ENCODE assay signal across 8 cellular contexts in the genomic region with DNA sequence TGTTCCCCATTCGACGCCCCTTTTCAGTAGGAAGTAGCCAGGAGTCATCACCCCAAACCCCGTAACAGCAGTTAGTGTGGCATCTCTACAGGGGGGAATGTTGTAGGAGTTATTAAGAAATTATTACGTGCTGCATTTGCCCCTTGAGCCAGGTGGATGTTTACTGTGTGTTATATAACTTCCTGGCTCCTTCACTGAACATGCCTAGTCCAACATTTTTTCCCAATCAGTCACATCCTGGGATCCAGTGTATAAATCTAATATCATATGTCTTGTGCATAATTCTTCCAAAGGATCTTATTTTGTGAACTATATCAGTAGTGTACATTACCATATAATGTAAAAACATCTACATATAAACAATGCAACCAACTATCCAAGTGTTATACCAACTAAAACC. TPM values are rescaled to one million over a fixed set of nuclear protein-coding genes. Genes with fewer than 3 reads are reported as not detected.
DNase-seq lines count a peak whose midpoint lies in the region; ATAC-seq, FAIRE-seq and TF ChIP-seq lines count a peak whose summit lies in the region.
"Not testable (repeated sequence)": the region's sequence is repeated elsewhere in the genome, so short reads cannot be mapped to it uniquely, and the experiment has no call there.

No MANE protein-coding gene starts in this region.

- DNase-seq in EH (ENCODE audit: low read depth) (peak; percentile 54), GM23338 (ENCODE audit: low spot score) (peak; percentile 40), HFFc6 (peak; percentile 9), M059J (ENCODE audit: low read depth) (peak; percentile 25)
- DNase-seq in WTC11 (ENCODE audit: low spot score); H1 (ENCODE audit: low read depth in 1 of 2, low spot score in 2 of 2); neural crest cell (ENCODE audit: low read depth, low spot score): not testable (repeated sequence)

- H3K36me3 Mint-ChIP-seq in GM23338 (ENCODE audit: low read depth) (peaks cover 58% of the 10 kb centered on the region), HFFc6 (ENCODE audit: low read depth) (peaks cover 40% of the 10 kb centered on the region), WTC11 (peaks cover 48% of the 10 kb centered on the region), neural crest cell (ENCODE audit: low read depth) (peaks cover 16% of the 10 kb centered on the region)

- peak overlapping the region; percentile 54; the same call in 1 of the 2 replicates for H2BK5ac ChIP-seq in H1 (ENCODE audit: low read depth, low read length)

- not testable (repeated sequence) for H2BK20ac ChIP-seq in H1 (ENCODE audit: low read length)

- H3F3A ChIP-seq in GM23338 (replicated peaks; ENCODE audit: low read depth): peaks cover 17% of the 10 kb centered on the region

- H3K9me3 Mint-ChIP-seq in GM23338, HFFc6, WTC11, neural crest cell: not testable (repeated sequence)

- not testable (repeated sequence) for FAIRE-seq in H1 (lab: Jason Lieb, UNC)

- not testable (repeated sequence) for H3K56ac ChIP-seq in H1 (replicated peaks; ENCODE audit: insufficient read length, low read depth, low read length)

- H3K23me2 ChIP-seq in H1 (ENCODE audit: low read depth, low read length): not testable (repeated sequence)

- TF ChIP-seq EP300 in H1 (IDR thresholded peaks at IDR 0.05; ENCODE audit: borderline replicate concordance in 1 of 2, low read depth in 2 of 2, low read length in 2 of 2): not testable (repeated sequence)

- not testable (repeated sequence) for H3K18ac ChIP-seq in H1 (ENCODE audit: extremely low read depth, low read length)

- peak overlapping the region; percentile 1 for H4K5ac ChIP-seq in H1 (ENCODE audit: insufficient read length, low read depth, low read length)

- H3K9ac ChIP-seq in H1 (replicated peaks in 1 of 4; ENCODE audit: extremely low read depth in 1 of 4, low read depth in 3 of 4, low read length in 3 of 4): not testable (repeated sequence)
- peak overlapping the region; percentile 72 for H3K9ac ChIP-seq in iPS-18a (ENCODE audit: low read length)

- peak overlapping the region; percentile 23 for H4K91ac ChIP-seq in H1 (replicated peaks; ENCODE audit: insufficient read length, low read length)

- H3K79me1 ChIP-seq in H1 (ENCODE audit: low read depth, low read length): not testable (repeated sequence)

- ATAC-seq in GM23338, WTC11: not testable (repeated sequence)

- peak overlapping the region; percentile 91 for H3K27ac Mint-ChIP-seq in GM23338
- peak overlapping the region; percentile 39 for H3K27ac Mint-ChIP-seq in HFFc6
- peak overlapping the region; percentile 69 for H3K27ac Mint-ChIP-seq in WTC11
- H3K27ac Mint-ChIP-seq in neural crest cell (ENCODE audit: unreplicated experiment): peak overlapping the region; percentile 52

- not testable (repeated sequence) for H4K8ac ChIP-seq in H1 (ENCODE audit: extremely low read depth, insufficient read depth, low read length)

- not testable (repeated sequence) for H3K27me3 Mint-ChIP-seq in GM23338 (ENCODE audit: insufficient read depth, low read depth, poor library complexity); HFFc6 (ENCODE audit: insufficient read depth); WTC11 (ENCODE audit: low read depth); neural crest cell (ENCODE audit: low read depth)

- H3K27me3 ChIP-seq in GM23338 (ENCODE audit: insufficient read depth); H1 (replicated peaks in 1 of 4; ENCODE audit: control insufficient read depth in 3 of 4, extremely low read depth in 1 of 4, insufficient read depth in 3 of 4, low read length in 3 of 4); iPS-18a (ENCODE audit: control insufficient read depth, insufficient read depth, low read length): not testable (repeated sequence)

- H3K36me3 ChIP-seq in GM23338 (ENCODE audit: insufficient read depth) (peaks cover 26% of the 10 kb centered on the region), H1 (ENCODE audit: control insufficient read depth in 2 of 4, insufficient read depth in 4 of 4, low read length in 3 of 4) (peaks cover 20 to 58% (median 36%) of the 10 kb centered on the region in 4 experiments), iPS-18a (ENCODE audit: control insufficient read depth, low read depth, low read length) (peaks cover 55% of the 10 kb centered on the region)

- H3K4me2 ChIP-seq in GM23338: peak overlapping the region; percentile 53
- not testable (repeated sequence) for H3K4me2 ChIP-seq in H1 (ENCODE audit: insufficient read depth in 1 of 2, low read depth in 2 of 2, low read length in 2 of 2)

- H2BK12ac ChIP-seq in H1 (ENCODE audit: low read depth, low read length): peak overlapping the region; percentile 4; the same call in 1 of the 2 replicates

- not testable (repeated sequence) for H3K9me3 ChIP-seq in H1 (ENCODE audit: insufficient read depth in 2 of 2, low read depth in 1 of 2, low read length in 1 of 2); iPS-18a (ENCODE audit: control insufficient read depth, low read depth, low read length)

- not testable (repeated sequence) for H4K20me1 ChIP-seq in GM23338 (replicated peaks; ENCODE audit: insufficient read depth); H1 (replicated peaks in 1 of 2; ENCODE audit: control insufficient read depth in 1 of 2, insufficient read depth in 2 of 2, low read length in 2 of 2)

- peak overlapping the region; percentile 64 for H3K27ac ChIP-seq in GM23338 (ENCODE audit: low read depth)
- H3K27ac ChIP-seq in H1 (ENCODE audit: low read depth, low read length): peak overlapping the region; percentile 64
- peak overlapping the region; percentile 88 for H3K27ac ChIP-seq in iPS-18a (ENCODE audit: low read length)

- H2AK5ac ChIP-seq in H1 (ENCODE audit: low read depth, low read length): not testable (repeated sequence)

- H2BK15ac ChIP-seq in H1 (ENCODE audit: low read length): not testable (repeated sequence)

- not testable (repeated sequence) for H2AFZ ChIP-seq in GM23338; H1 (ENCODE audit: low read length)

- WGBS in H1 (ENCODE audit: extremely low coverage in 1 of 2, insufficient coverage in 1 of 2, insufficient read length in 1 of 2, insufficient replicate concordance in 2 of 2, low coverage in 1 of 2, low lambda C conversion rate in 2 of 2, missing lambda C conversion rate in 1 of 2), 2 experiments: 93% methylated on average over 4 of the region's 4 CpGs; no CpG with 5 or more reads in 1 of the 2 experiments

- not testable (repeated sequence) for H3K23ac ChIP-seq in H1 (ENCODE audit: insufficient read length)

- TF ChIP-seq POLR2A in H1 (IDR thresholded peaks at IDR 0.05; ENCODE audit: control extremely low read depth in 1 of 2, low read depth in 2 of 2, low read length in 2 of 2): not testable (repeated sequence)

- not testable (repeated sequence) for H3K4ac ChIP-seq in H1 (replicated peaks; ENCODE audit: insufficient read length, low read depth, low read length)

- not testable (repeated sequence) for TF ChIP-seq RAD21 in H1 (IDR thresholded peaks at IDR 0.05 in 1 of 2, conservative IDR thresholded peaks at IDR 0.05 in 1 of 2; ENCODE audit: low read depth in 2 of 2, low read length in 2 of 2)

- H3K4me3 Mint-ChIP-seq in GM23338 (peak overlapping the region; percentile 2; the same call in 1 of the 3 replicates), WTC11 (peak overlapping the region; percentile 34)
- not testable (repeated sequence) for H3K4me3 Mint-ChIP-seq in HFFc6, neural crest cell

- H3K4me1 Mint-ChIP-seq in GM23338 (peaks cover 23% of the 10 kb centered on the region), HFFc6 (ENCODE audit: low read depth) (peaks cover 44% of the 10 kb centered on the region), WTC11 (peaks cover 21% of the 10 kb centered on the region)
- not testable (repeated sequence) for H3K4me1 Mint-ChIP-seq in neural crest cell

- POLR2A ChIA-PET in WTC11 (lab: Charles Lee) (interaction anchor here (0.9 to 1.4 kb wide), 5 partner anchors 12 to 208 kb away, joined by 3 to 5 read pairs (median 4); partner anchors contain the start of genes AVPI1 and UBTD1), H1 (lab: Charles Lee; ENCODE audit: partially characterized antibody) (interaction anchor here (0.8 to 1.0 kb wide), 5 partner anchors 13 to 71 kb away, joined by 3 to 11 read pairs (median 4); partner anchors contain the start of genes EXOSC1 and ZDHHC16)

- H3K79me2 ChIP-seq in GM23338 (replicated peaks; ENCODE audit: insufficient read depth) (peaks cover 45% of the 10 kb centered on the region), H1 (ENCODE audit: control insufficient read depth in 1 of 2, insufficient read depth in 2 of 2, low read length in 2 of 2) (peaks cover 0 to 26% of the 10 kb centered on the region in 2 experiments; a peak in 2 of 4 replicates)

- H3K9me2 ChIP-seq in GM23338 (ENCODE audit: insufficient read depth): not testable (repeated sequence)

- CTCF ChIA-PET in WTC11 (lab: Charles Lee): interaction anchor here (0.7 to 1.5 kb wide), 12 partner anchors 15 to 133 kb away, joined by 3 to 6 read pairs (median 4); partner anchors contain the start of genes ANKRD2, RRP12 and UBTD1
- CTCF ChIA-PET in H1 (lab: Charles Lee; ENCODE audit: partially characterized antibody): not testable (repeated sequence)

- not testable (repeated sequence) for TF ChIP-seq CTCF in GM23338 (conservative IDR thresholded peaks at IDR 0.05; ENCODE audit: low read depth in 2 of 2); HFFc6 (IDR thresholded peaks at IDR 0.05); WTC11 (IDR thresholded peaks at IDR 0.05); H1 (IDR thresholded peaks at IDR 0.05; ENCODE audit: control extremely low read depth in 1 of 3, insufficient read depth in 1 of 3, low read depth in 1 of 3, low read length in 3 of 3); neural crest cell (conservative IDR thresholded peaks at IDR 0.05)

- H2BK120ac ChIP-seq in H1 (replicated peaks; ENCODE audit: low read depth, low read length): not testable (repeated sequence)

- not testable (repeated sequence) for H3K4me3 ChIP-seq in GM23338
- peak overlapping the region in 1 of 4 experiments; percentile 18; a peak in 1 of 8 replicates for H3K4me3 ChIP-seq in H1 (ENCODE audit: extremely low read depth in 1 of 4, insufficient read depth in 2 of 4, low read depth in 3 of 4, low read length in 4 of 4)
- H3K4me3 ChIP-seq in iPS-18a (ENCODE audit: low read length): peak overlapping the region; percentile 21

- peaks cover 17% of the 10 kb centered on the region for H3K4me1 ChIP-seq in GM23338 (ENCODE audit: insufficient read depth)
- peaks cover 8 to 16% (median 11%) of the 10 kb centered on the region in 4 experiments; a peak in 6 of 7 replicates for H3K4me1 ChIP-seq in H1 (replicated peaks in 1 of 4; ENCODE audit: control insufficient read depth in 3 of 4, insufficient read depth in 4 of 4, low read length in 3 of 4)
- peaks cover 18% of the 10 kb centered on the region for H3K4me1 ChIP-seq in iPS-18a (ENCODE audit: control insufficient read depth, low read depth, low read length)

- not testable (repeated sequence) for H3K14ac ChIP-seq in H1 (ENCODE audit: insufficient read length)

RNA-seq across cellular contexts. Expression of gene MMS19, which starts 18.8 kb away (rescaled TPM):
- total RNA-seq in GM23338 (2014; rRNA removed; shearing (Covaris generic)): 221 and 252 TPM in 2 replicates
- polyA plus RNA-seq in GM23338 (2016; fragmentation: Nextera tagmentation; extraction: Ambion mirVana) (74.7 and 81.5 TPM in 2 replicates), H1 (2011; rRNA removed) (221 and 228 TPM in 2 replicates)
- total RNA-seq in HFFc6 (2021; fragmentation: NEBNext Ultra II Directional; extraction: Animal tissue kit (Norgen Biotek cat#: 25700)): 10 to 100 TPM; 53.8 to 61.2 (median 56.3) TPM
- 68.0 and 71.8 TPM in 2 replicates for total RNA-seq in M059J (2014; rRNA removed; shearing (Covaris generic))
- total RNA-seq in WTC11 (2021) (135 to 153 TPM (median 141 TPM) in 3 replicates), neural crest cell (86.4 and 88.7 TPM in 2 replicates)
- 128 and 130 TPM in 2 replicates for total RNA-seq in H1 (2021; fragmentation: NEBNext Ultra II Directional; extraction: Animal tissue kit (Norgen Biotek cat#: 25700))
- 183 TPM for polyA plus RNA-seq in H1 (2011; cell fraction: cytosol; rRNA removed)
- polyA plus RNA-seq in H1 (2011; cell fraction: nucleus; rRNA removed): 470 TPM
- polyA plus RNA-seq in H1 (2012, experiment 1 of 2): 107 to 133 TPM (median 128 TPM) in 4 replicates
- polyA plus RNA-seq in H1 (2012, experiment 2 of 2): 131 TPM
- 125 TPM for polyA plus RNA-seq in H1 (2013, experiment 1 of 2)
- polyA plus RNA-seq in H1 (2013, experiment 2 of 2): 122 TPM
- polyA minus RNA-seq in H1 (2011; rRNA and poly(A)+ RNA removed): 326 and 376 TPM in 2 replicates
- polyA minus RNA-seq in H1 (2011; cell fraction: cytosol; rRNA and poly(A)+ RNA removed): 92.1 TPM
- polyA minus RNA-seq in H1 (2011; cell fraction: nucleus; rRNA and poly(A)+ RNA removed): 160 TPM

RNA-seq across cellular contexts. Expression of gene UBTD1, which starts 19.3 kb away (rescaled TPM):
- total RNA-seq in GM23338 (2014; rRNA removed; shearing (Covaris generic)): 21.5 and 29.0 TPM in 2 replicates
- polyA plus RNA-seq in GM23338 (2016; fragmentation: Nextera tagmentation; extraction: Ambion mirVana) (17.3 and 20.4 TPM in 2 replicates), H1 (2011; rRNA removed) (36.2 and 48.8 TPM in 2 replicates)
- 10 to 100 TPM; 31.3 to 42.1 (median 34.8) TPM for total RNA-seq in HFFc6 (2021; fragmentation: NEBNext Ultra II Directional; extraction: Animal tissue kit (Norgen Biotek cat#: 25700))
- 21.8 and 40.5 TPM in 2 replicates for total RNA-seq in M059J (2014; rRNA removed; shearing (Covaris generic))
- total RNA-seq in WTC11 (2021) (29.1 to 35.7 TPM (median 31.2 TPM) in 3 replicates), neural crest cell (6.5 and 8.7 TPM in 2 replicates)
- 22.3 and 23.1 TPM in 2 replicates for total RNA-seq in H1 (2021; fragmentation: NEBNext Ultra II Directional; extraction: Animal tissue kit (Norgen Biotek cat#: 25700))
- 32.2 TPM for polyA plus RNA-seq in H1 (2011; cell fraction: cytosol; rRNA removed)
- polyA plus RNA-seq in H1 (2011; cell fraction: nucleus; rRNA removed): 27.8 TPM
- polyA plus RNA-seq in H1 (2012, experiment 1 of 2): 11.7 to 21.5 TPM (median 19.8 TPM) in 4 replicates
- 25.5 TPM for polyA plus RNA-seq in H1 (2012, experiment 2 of 2)
- 17.5 TPM for polyA plus RNA-seq in H1 (2013, experiment 1 of 2)
- polyA plus RNA-seq in H1 (2013, experiment 2 of 2): 17.5 TPM
- 6.4 and 7.2 TPM in 2 replicates for polyA minus RNA-seq in H1 (2011; rRNA and poly(A)+ RNA removed)
- 15.3 TPM for polyA minus RNA-seq in H1 (2011; cell fraction: cytosol; rRNA and poly(A)+ RNA removed)
- polyA minus RNA-seq in H1 (2011; cell fraction: nucleus; rRNA and poly(A)+ RNA removed): 10.8 TPM

RNA-seq across cellular contexts. Expression of gene ZDHHC16, which starts 33.4 kb away (rescaled TPM):
- total RNA-seq in GM23338 (2014; rRNA removed; shearing (Covaris generic)): 58.1 and 58.2 TPM in 2 replicates
- 33.3 and 35.1 TPM in 2 replicates for polyA plus RNA-seq in GM23338 (2016; fragmentation: Nextera tagmentation; extraction: Ambion mirVana)
- 10 to 100 TPM; 60.7 to 64.9 (median 63.1) TPM for total RNA-seq in HFFc6 (2021; fragmentation: NEBNext Ultra II Directional; extraction: Animal tissue kit (Norgen Biotek cat#: 25700))
- 63.3 and 67.8 TPM in 2 replicates for total RNA-seq in M059J (2014; rRNA removed; shearing (Covaris generic))
- total RNA-seq in WTC11 (2021): 39.6 to 44.4 TPM (median 44.0 TPM) in 3 replicates
- 45.9 and 50.4 TPM in 2 replicates for total RNA-seq in H1 (2021; fragmentation: NEBNext Ultra II Directional; extraction: Animal tissue kit (Norgen Biotek cat#: 25700))
- 108 and 127 TPM in 2 replicates for polyA plus RNA-seq in H1 (2011; rRNA removed)
- polyA plus RNA-seq in H1 (2011; cell fraction: cytosol; rRNA removed): 76.0 TPM
- 84.2 TPM for polyA plus RNA-seq in H1 (2011; cell fraction: nucleus; rRNA removed)
- polyA plus RNA-seq in H1 (2012, experiment 1 of 2): 31.8 to 50.0 TPM (median 46.4 TPM) in 4 replicates
- 59.6 TPM for polyA plus RNA-seq in H1 (2012, experiment 2 of 2)
- polyA plus RNA-seq in H1 (2013, experiment 1 of 2): 39.2 TPM
- polyA plus RNA-seq in H1 (2013, experiment 2 of 2): 45.5 TPM
- polyA minus RNA-seq in H1 (2011; rRNA and poly(A)+ RNA removed): 130 and 144 TPM in 2 replicates
- 39.4 TPM for polyA minus RNA-seq in H1 (2011; cell fraction: cytosol; rRNA and poly(A)+ RNA removed)
- polyA minus RNA-seq in H1 (2011; cell fraction: nucleus; rRNA and poly(A)+ RNA removed): 43.8 TPM
- total RNA-seq in neural crest cell: 58.1 and 58.2 TPM in 2 replicates

RNA-seq across cellular contexts. Expression of gene EXOSC1, which starts 33.6 kb away (rescaled TPM):
- 63.6 and 66.3 TPM in 2 replicates for total RNA-seq in GM23338 (2014; rRNA removed; shearing (Covaris generic))
- polyA plus RNA-seq in GM23338 (2016; fragmentation: Nextera tagmentation; extraction: Ambion mirVana): 127 and 131 TPM in 2 replicates
- total RNA-seq in HFFc6 (2021; fragmentation: NEBNext Ultra II Directional; extraction: Animal tissue kit (Norgen Biotek cat#: 25700)): 10 to 100 TPM; 36.2 to 42.8 (median 39.9) TPM
- total RNA-seq in M059J (2014; rRNA removed; shearing (Covaris generic)): 68.9 and 69.3 TPM in 2 replicates
- total RNA-seq in WTC11 (2021): 48.4 to 53.7 TPM (median 50.0 TPM) in 3 replicates
- total RNA-seq in H1 (2021; fragmentation: NEBNext Ultra II Directional; extraction: Animal tissue kit (Norgen Biotek cat#: 25700)): 52.1 and 53.6 TPM in 2 replicates
- 58.6 and 68.1 TPM in 2 replicates for polyA plus RNA-seq in H1 (2011; rRNA removed)
- polyA plus RNA-seq in H1 (2011; cell fraction: cytosol; rRNA removed): 72.7 TPM
- polyA plus RNA-seq in H1 (2011; cell fraction: nucleus; rRNA removed): 42.4 TPM
- polyA plus RNA-seq in H1 (2012, experiment 1 of 2): 50.5 to 77.6 TPM (median 73.8 TPM) in 4 replicates
- 47.3 TPM for polyA plus RNA-seq in H1 (2012, experiment 2 of 2)
- 77.0 TPM for polyA plus RNA-seq in H1 (2013, experiment 1 of 2)
- 75.8 TPM for polyA plus RNA-seq in H1 (2013, experiment 2 of 2)
- 33.8 and 42.0 TPM in 2 replicates for polyA minus RNA-seq in H1 (2011; rRNA and poly(A)+ RNA removed)
- 25.1 TPM for polyA minus RNA-seq in H1 (2011; cell fraction: cytosol; rRNA and poly(A)+ RNA removed)
- polyA minus RNA-seq in H1 (2011; cell fraction: nucleus; rRNA and poly(A)+ RNA removed): 29.0 TPM
- 40.3 and 41.8 TPM in 2 replicates for total RNA-seq in neural crest cell

RNA-seq across cellular contexts. Expression of gene PGAM1, which starts 53.4 kb away (rescaled TPM):
- 870 and 930 TPM in 2 replicates for total RNA-seq in GM23338 (2014; rRNA removed; shearing (Covaris generic))
- 492 and 497 TPM in 2 replicates for polyA plus RNA-seq in GM23338 (2016; fragmentation: Nextera tagmentation; extraction: Ambion mirVana)
- 100 to 1,000 TPM; 505 to 594 (median 542) TPM for total RNA-seq in HFFc6 (2021; fragmentation: NEBNext Ultra II Directional; extraction: Animal tissue kit (Norgen Biotek cat#: 25700))
- total RNA-seq in M059J (2014; rRNA removed; shearing (Covaris generic)): 949 and 1,198 TPM in 2 replicates
- 833 to 990 TPM (median 989 TPM) in 3 replicates for total RNA-seq in WTC11 (2021)
- total RNA-seq in H1 (2021; fragmentation: NEBNext Ultra II Directional; extraction: Animal tissue kit (Norgen Biotek cat#: 25700)): 799 and 819 TPM in 2 replicates
- polyA plus RNA-seq in H1 (2011; rRNA removed): 791 and 833 TPM in 2 replicates
- 909 TPM for polyA plus RNA-seq in H1 (2011; cell fraction: cytosol; rRNA removed)
- polyA plus RNA-seq in H1 (2011; cell fraction: nucleus; rRNA removed): 630 TPM
- 719 to 965 TPM (median 896 TPM) in 4 replicates for polyA plus RNA-seq in H1 (2012, experiment 1 of 2)
- polyA plus RNA-seq in H1 (2012, experiment 2 of 2): 930 TPM
- polyA plus RNA-seq in H1 (2013, experiment 1 of 2): 506 TPM
- polyA plus RNA-seq in H1 (2013, experiment 2 of 2): 517 TPM
- polyA minus RNA-seq in H1 (2011; rRNA and poly(A)+ RNA removed): 827 and 845 TPM in 2 replicates
- 449 TPM for polyA minus RNA-seq in H1 (2011; cell fraction: cytosol; rRNA and poly(A)+ RNA removed)
- polyA minus RNA-seq in H1 (2011; cell fraction: nucleus; rRNA and poly(A)+ RNA removed): 305 TPM
- total RNA-seq in neural crest cell: 313 and 337 TPM in 2 replicates

Comparison
In these comparisons a context has a peak if more than half of its experiments do, and no peak if none do; other contexts are left out.
1. H3K27ac Mint-ChIP-seq: peak in every context shown above with its lines; median percentile 91 in GM23338; 69 in WTC11; 52 in neural crest cell; 39 in HFFc6.